In genomic region chr2:196453613-196454047, GRCh38 we compare ENCODE assay signal across 10 cellular contexts.
DNase-seq lines count a peak whose midpoint lies in the region; ATAC-seq, FAIRE-seq and TF ChIP-seq lines count a peak whose summit lies in the region.
"Had no signal": no experiment of that assay in that cellular context is flagged by ENCODE, and none has a peak within 500 bp of the region (broad histone marks: within the 10 kb centered on the region; RNA-seq: fewer than 3 reads in every experiment).

No MANE protein-coding gene starts in this region.

- peak; percentile 70 to 85; a peak in 4 of 6 replicates for ATAC-seq in A549
- peak; percentile 68 for ATAC-seq in HG03064 (IDR thresholded peaks at IDR 0.05; ENCODE audit: low read depth, unreplicated experiment)

- TF ChIP-seq EP300 in A549 (IDR thresholded peaks at IDR 0.05), result no peak

- 0 out of 3 replicates have a peak overlapping the region, but pooled peaks have one; percentile 14 for H3K4me2 ChIP-seq in A549

- no peaks in the 10 kb centered on the region for H3K9me3 ChIP-seq in A549
- no peaks in the 10 kb centered on the region for H3K9me3 ChIP-seq in kidney (ENCODE audit: control insufficient read depth in 1 of 2, low read length in 2 of 2)

- H3K4me1 ChIP-seq in A549 (no peaks in the 10 kb centered on the region), kidney (ENCODE audit: control insufficient read depth in 1 of 2, insufficient read depth in 1 of 2, low read depth in 1 of 2, low read length in 2 of 2) (no peaks in the 10 kb centered on the region)

- H3K4me3 ChIP-seq in A549 (no peak overlapping the region), kidney (ENCODE audit: low read length in 2 of 2) (no peak overlapping the region)

- POLR2A ChIA-PET in A549 (lab: Yijun Ruan, JAX), result no interaction called here

- intact Hi-C loops in kidney (cut with DNase I), result no loop called here

- TF ChIP-seq RAD21 in A549 (conservative IDR thresholded peaks at IDR 0.05 in 1 of 2, IDR thresholded peaks at IDR 0.05 in 1 of 2), result peak; percentile 82 to 84

- no peak overlapping the region for H3K9ac ChIP-seq in kidney (ENCODE audit: low read length in 2 of 2)

- no peaks in the 10 kb centered on the region for H3K36me3 ChIP-seq in kidney (ENCODE audit: control insufficient read depth in 1 of 2, insufficient read depth in 2 of 2, low read length in 2 of 2)

- H3K27ac ChIP-seq in A549, result no peak overlapping the region
- no peak overlapping the region for H3K27ac ChIP-seq in kidney (ENCODE audit: low read depth in 2 of 2, low read length in 2 of 2)
- H3K27ac ChIP-seq: HL-60 had no signal

- TF ChIP-seq POLR2A in A549 (IDR thresholded peaks at IDR 0.05; ENCODE audit: low read length), result no peak
- TF ChIP-seq POLR2A in GM12891 (IDR thresholded peaks at IDR 0.05; ENCODE audit: low read depth, low read length), result no peak

- CTCF ChIA-PET in A549 (lab: Yijun Ruan, JAX), result interaction anchor here (0.6 to 4.1 kb wide), 40 partner anchors 12 to 874 kb away, joined by 3 to 28 read pairs (median 4); partner anchors contain the start of gene DNAH7

- TF ChIP-seq CTCF in A549 (IDR thresholded peaks at IDR 0.05) (peak; percentile 78), kidney (IDR thresholded peaks at IDR 0.05; ENCODE audit: borderline replicate concordance, extremely low read depth, insufficient read depth) (peak; percentile 42)

- FAIRE-seq in A549 (lab: Jason Lieb, UNC), result no peak
- peak; percentile 85 for FAIRE-seq in GM12891 (lab: Jason Lieb, UNC)
- peak; percentile 41 for FAIRE-seq in kidney (lab: Jason Lieb, UNC)

- WGBS in A549 (ENCODE audit: missing lambda C conversion rate), result 6% methylated on average over 4 of the region's 4 CpGs

- DNase-seq in A549 (ENCODE audit: low read depth in 1 of 2, low spot score in 1 of 2), result peak; percentile 10 to 59
- peak; percentile 10 for DNase-seq in GM12891 (ENCODE audit: insufficient read length, low spot score)
- peak; percentile 76 for DNase-seq in NCI-H82 (lab: John Stamatoyannopoulos, UW)
- DNase-seq in amniotic epithelial cell (ENCODE audit: low read depth), result peak; percentile 52
- no peak for DNase-seq in kidney
- peak; percentile 9 for DNase-seq in stimulated activated naive CD4-positive, alpha-beta T cell treated with Interleukin-2 at 50 U/mL for 16 hours (lab: John Stamatoyannopoulos, UW)
- DNase-seq in T-helper 9 cell, result no peak
- DNase-seq: left cardiac atrium had no signal

TF ChIP-seq in A549, 52 proteins besides CTCF, POLR2A, EP300 and RAD21:
- no peak for TF ChIP-seq HMGXB4 (CRISPR knock-in tag; IDR thresholded peaks at IDR 0.05; ENCODE audit: borderline replicate concordance)
- peak; percentile 83 for TF ChIP-seq SMC3 (IDR thresholded peaks at IDR 0.05)
- TF ChIP-seq SREBF2 (IDR thresholded peaks at IDR 0.05), result no peak
- TF ChIP-seq NFE2L2 (conservative IDR thresholded peaks at IDR 0.05; ENCODE audit: low read length), result no peak
- TF ChIP-seq KDM1A (IDR thresholded peaks at IDR 0.05; ENCODE audit: low read depth), result no peak

TF ChIP-seq in GM12891, 5 proteins besides CTCF, POLR2A, EP300 and RAD21:
- TF ChIP-seq TAF1 (IDR thresholded peaks at IDR 0.05; ENCODE audit: low read depth, low read length) (no peak), POU2F2 (IDR thresholded peaks at IDR 0.05; ENCODE audit: low read depth, low read length) (no peak), PAX5 (IDR thresholded peaks at IDR 0.05; ENCODE audit: insufficient read depth, low read length, severe bottlenecking) (no peak), POLR2AphosphoS5 (IDR thresholded peaks at IDR 0.05; ENCODE audit: low read depth, low read length) (no peak), SPI1 (IDR thresholded peaks at IDR 0.05; ENCODE audit: low read depth, low read length) (no peak)

Comparison
In these comparisons a context has a peak if more than half of its experiments do, and no peak if none do; other contexts are left out.
1. DNase-seq: peak in A549 (2 of 2), GM12891 (single experiment), NCI-H82 (single experiment), amniotic epithelial cell (single experiment) and stimulated activated naive CD4-positive, alpha-beta T cell treated with Interleukin-2 at 50 U/mL for 16 hours (single experiment); none in kidney (single experiment) and T-helper 9 cell (single experiment).